ENCODE assay signal across 1 cellular context in genomic region chr1:25877155-25877554, GRCh38.
TF ChIP-seq lines count a peak whose summit lies in the region.

No MANE protein-coding gene starts in this region.

TF ChIP-seq in HepG2, 621 proteins besides CTCF, POLR2A, EP300 and RAD21:
- TF ChIP-seq ZNF629 (CRISPR knock-in tag; conservative IDR thresholded peaks at IDR 0.05) (peak; percentile 69), ARNTL (CRISPR knock-in tag; IDR thresholded peaks at IDR 0.05) (no peak)
